Comparison of ENCODE assay signal across 18 cellular contexts in genomic region chr14:73287071-73287470, GRCh38.
"Had no signal": no experiment of that assay in that cellular context is flagged by ENCODE, and none has a peak within 500 bp of the region (broad histone marks: within the 10 kb centered on the region; RNA-seq: fewer than 3 reads in every experiment).

No MANE protein-coding gene starts in this region.

- H3K4me1 Mint-ChIP-seq: memory B cell, nephron had no signal

- ATAC-seq: activated naive CD4-positive, alpha-beta T cell treated with anti-CD3 and anti-CD28 coated beads, Interleukin-2, amount 50 U/mL, for 72 hours; activated T-helper 17 cell treated with anti-CD3 and anti-CD28 coated beads, Interleukin-2, amount 50 U/mL, for 72 hours; foreskin keratinocyte; sciatic nerve; stimulated activated naive B cell treated with anti-CD40 and anti-IgM and Interleukin-4, amounts not matched to agents 10 μg/mL and 1 μg/mL and 100 μg/mL, for 72 hours had no signal

- H3K27me3 Mint-ChIP-seq: activated T-helper 17 cell treated with anti-CD3 and anti-CD28 coated beads, Interleukin-2, amount 50 U/mL, for 72 hours; brain; dendritic cell treated with granulocyte-macrophage colony-stimulating factor and Interleukin-4, amounts not matched to agents 40 ng/mL and 50 ng/mL, for 4 days; memory B cell; stimulated activated naive B cell treated with anti-CD40 and anti-IgM and Interleukin-4, amounts not matched to agents 10 μg/mL and 1 μg/mL and 100 μg/mL, for 72 hours; type B pancreatic cell had no signal

- H3K27ac ChIP-seq: foreskin keratinocyte, parathyroid adenoma, testis had no signal

- H3K79me2 ChIP-seq: parathyroid adenoma had no signal

- H3K9me3 Mint-ChIP-seq: activated naive CD4-positive, alpha-beta T cell treated with anti-CD3 and anti-CD28 coated beads, Interleukin-2, amount 50 U/mL, for 72 hours; activated T-helper 17 cell treated with anti-CD3 and anti-CD28 coated beads, Interleukin-2, amount 50 U/mL, for 72 hours; brain; dendritic cell treated with granulocyte-macrophage colony-stimulating factor and Interleukin-4, amounts not matched to agents 40 ng/mL and 50 ng/mL, for 4 days; memory B cell; nephron; stimulated activated naive B cell treated with anti-CD40 and anti-IgM and Interleukin-4, amounts not matched to agents 10 μg/mL and 1 μg/mL and 100 μg/mL, for 72 hours; type B pancreatic cell had no signal

- H3K9me3 ChIP-seq: testis had no signal

- H3K27ac Mint-ChIP-seq: activated naive CD4-positive, alpha-beta T cell treated with anti-CD3 and anti-CD28 coated beads, Interleukin-2, amount 50 U/mL, for 72 hours; activated T-helper 17 cell treated with anti-CD3 and anti-CD28 coated beads, Interleukin-2, amount 50 U/mL, for 72 hours; brain; dendritic cell treated with granulocyte-macrophage colony-stimulating factor and Interleukin-4, amounts not matched to agents 40 ng/mL and 50 ng/mL, for 4 days; memory B cell; nephron; stimulated activated naive B cell treated with anti-CD40 and anti-IgM and Interleukin-4, amounts not matched to agents 10 μg/mL and 1 μg/mL and 100 μg/mL, for 72 hours; type B pancreatic cell had no signal

- H3K4me1 ChIP-seq: foreskin keratinocyte, parathyroid adenoma, testis had no signal

- H3K4me3 Mint-ChIP-seq: activated T-helper 17 cell treated with anti-CD3 and anti-CD28 coated beads, Interleukin-2, amount 50 U/mL, for 72 hours; brain; dendritic cell treated with granulocyte-macrophage colony-stimulating factor and Interleukin-4, amounts not matched to agents 40 ng/mL and 50 ng/mL, for 4 days; memory B cell; nephron; stimulated activated naive B cell treated with anti-CD40 and anti-IgM and Interleukin-4, amounts not matched to agents 10 μg/mL and 1 μg/mL and 100 μg/mL, for 72 hours; type B pancreatic cell had no signal

- H2AFZ ChIP-seq: parathyroid adenoma had no signal

- H3K4me3 ChIP-seq: testis had no signal

- H3K9ac ChIP-seq: parathyroid adenoma had no signal

- H3K27me3 ChIP-seq: foreskin keratinocyte, testis had no signal

- DNase-seq: activated T-cell treated with anti-CD3 and anti-CD28 coated beads, Interleukin-2, amount 50 U/mL, for 1 hour; aorta; effector CD4-positive, alpha-beta T cell; nucleus accumbens; small intestine; stimulated activated CD4-positive, alpha-beta T cell treated with anti-CD3 and anti-CD28 coated beads, Interleukin-15, amount 100 ng/mL, for 24 hours; stimulated activated naive B cell treated with anti-CD40 and anti-IgM and Interleukin-4, amounts not matched to agents 10 μg/mL and 1 μg/mL and 100 μg/mL, for 72 hours; testis had no signal
